2 cellular contexts compared by ENCODE assay signal in genomic region chr22:20076627-20077172, GRCh38.
TF ChIP-seq lines count a peak whose summit lies in the region.

No MANE protein-coding gene starts in this region.

TF ChIP-seq in HEK293T, 16 proteins besides CTCF, POLR2A, EP300 and RAD21:
- TF ChIP-seq FOXK2 (IDR thresholded peaks at IDR 0.05) (no peak), ZNF384 (IDR thresholded peaks at IDR 0.05) (peak; percentile 58; the same call in 1 of the 2 replicates)
TF ChIP-seq in HEK293T: peak in this region for 1.

TF ChIP-seq in WTC11, 78 proteins besides CTCF, POLR2A, EP300 and RAD21:
- TF ChIP-seq ATF2 (CRISPR knock-in tag; IDR thresholded peaks at IDR 0.05; ENCODE audit: borderline replicate concordance, low read depth) (no peak), JUN (CRISPR knock-in tag; IDR thresholded peaks at IDR 0.05) (no peak), STAT6 (CRISPR knock-in tag; conservative IDR thresholded peaks at IDR 0.05; ENCODE audit: low read depth) (no peak), SP1 (CRISPR knock-in tag; conservative IDR thresholded peaks at IDR 0.05) (no peak), MYBL2 (CRISPR knock-in tag; IDR thresholded peaks at IDR 0.05) (no peak), ZNF263 (CRISPR knock-in tag; IDR thresholded peaks at IDR 0.05; ENCODE audit: low read depth) (no peak), ZNF317 (CRISPR knock-in tag; IDR thresholded peaks at IDR 0.05; ENCODE audit: borderline replicate concordance, low read depth) (no peak), MAX (CRISPR knock-in tag; IDR thresholded peaks at IDR 0.05) (no peak), MLX (CRISPR knock-in tag; IDR thresholded peaks at IDR 0.05) (no peak), FOXK1 (CRISPR knock-in tag; IDR thresholded peaks at IDR 0.05) (no peak), HMGXB4 (CRISPR knock-in tag; IDR thresholded peaks at IDR 0.05) (no peak), KAT7 (CRISPR knock-in tag; IDR thresholded peaks at IDR 0.05; ENCODE audit: borderline replicate concordance) (no peak), USF2 (CRISPR knock-in tag; IDR thresholded peaks at IDR 0.05) (no peak), SMAD4 (CRISPR knock-in tag; IDR thresholded peaks at IDR 0.05) (no peak), ZNF532 (CRISPR knock-in tag; IDR thresholded peaks at IDR 0.05; ENCODE audit: borderline replicate concordance) (no peak)
